Comparison of ENCODE assay signal across 1 cellular context in the genomic region with DNA sequence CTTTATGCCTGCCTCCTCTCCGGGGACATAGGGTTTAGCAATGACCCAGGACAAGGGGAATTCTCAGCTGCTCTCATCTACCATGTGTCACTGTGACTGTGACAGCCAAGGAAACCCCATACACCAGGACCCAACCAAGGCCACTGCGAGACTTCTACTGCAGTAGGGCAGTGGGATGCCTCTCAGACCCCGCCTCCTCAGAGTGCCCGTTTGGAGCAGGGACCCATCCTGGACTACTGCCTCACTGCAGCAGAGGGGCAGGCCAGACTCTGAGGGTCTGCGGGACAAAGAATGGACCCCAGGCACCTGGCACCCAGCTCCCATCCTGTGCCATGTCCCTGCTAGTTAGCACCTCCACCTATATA.
TF ChIP-seq lines count a peak whose summit lies in the region.

No MANE protein-coding gene starts in this region.

TF ChIP-seq in IMR-90, 13 proteins besides CTCF, POLR2A, EP300 and RAD21 (continued from another document):
- TF ChIP-seq ELK1 (IDR thresholded peaks at IDR 0.05; ENCODE audit: borderline replicate concordance, low read depth, low read length): no peak
